ENCODE assay signal across 9 cellular contexts in the genomic region with DNA sequence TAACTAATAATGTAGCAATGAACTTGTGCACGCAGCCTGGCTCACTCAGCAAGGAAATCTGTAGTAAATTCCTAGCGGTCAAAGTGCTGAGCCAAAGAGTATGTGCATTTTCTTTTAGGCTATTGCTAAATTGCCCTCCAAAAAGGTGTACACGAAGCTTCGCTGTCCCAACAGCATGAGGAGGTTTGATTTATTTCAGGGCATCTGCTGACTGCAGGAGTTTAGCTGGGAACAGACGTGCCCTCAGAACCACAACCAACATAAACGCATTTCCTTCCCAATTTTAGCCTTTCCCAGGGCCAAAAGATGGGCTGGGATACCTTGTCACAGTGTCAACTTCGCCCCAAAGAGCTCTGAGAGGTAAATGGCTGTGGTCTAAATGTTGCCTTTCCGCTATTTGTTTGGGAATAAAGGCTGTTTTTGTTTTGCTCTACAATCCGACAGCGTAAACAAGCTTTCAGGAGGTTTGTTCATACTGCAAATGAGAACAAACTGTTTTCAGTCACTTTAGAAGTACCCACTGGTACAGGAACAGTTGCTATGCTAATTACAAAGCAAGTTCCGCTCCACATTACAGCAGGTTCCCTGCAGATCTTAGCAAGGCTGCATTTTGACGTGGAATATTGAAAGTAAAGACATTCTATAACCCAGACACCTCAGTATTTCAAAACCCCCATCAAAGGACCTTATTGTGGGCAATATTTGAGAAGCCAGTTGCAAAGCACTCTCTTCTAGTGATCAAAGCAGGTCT. TPM values are rescaled to one million over a fixed set of nuclear protein-coding genes. Genes with fewer than 3 reads are reported as not detected.
DNase-seq lines count a peak whose midpoint lies in the region; ATAC-seq lines count a peak whose summit lies in the region.
"Had no signal": no experiment of that assay in that cellular context is flagged by ENCODE, and none has a peak within 500 bp of the region (broad histone marks: within the 10 kb centered on the region; RNA-seq: fewer than 3 reads in every experiment).

No MANE protein-coding gene starts in this region.

- H3K4me2 ChIP-seq in BLaER1 treated with 17β-estradiol and CSF1 and Interleukin-3, amounts not matched to agents 10 nM and 100 nM: peak overlapping the region; percentile 73 to 99 (median 95)
- H3K4me2 ChIP-seq in mesendoderm (ENCODE audit: low read length): no peak overlapping the region

- ATAC-seq in GM21619 (IDR thresholded peaks at IDR 0.05; ENCODE audit: unreplicated experiment): no peak
- ATAC-seq in GM18520 (IDR thresholded peaks at IDR 0.05; ENCODE audit: unreplicated experiment): no peak

- no peak overlapping the region for H4K8ac ChIP-seq in mesendoderm (ENCODE audit: low read depth, low read length)

- no CpG with 5 or more reads among the region's 12 CpGs for WGBS in mesendoderm (ENCODE audit: extremely low coverage, insufficient coverage, low lambda C conversion rate)

- peaks cover 0 to 25% (median 13%) of the 10 kb centered on the region in 11 experiments; a peak in 11 of 22 replicates for H4K20me1 ChIP-seq in BLaER1 treated with 17β-estradiol and CSF1 and Interleukin-3, amounts not matched to agents 10 nM and 100 nM

- H3K36me3 ChIP-seq in BLaER1 treated with 17β-estradiol and CSF1 and Interleukin-3, amounts not matched to agents 10 nM and 100 nM: peaks cover 0 to 82% (median 57%) of the 10 kb centered on the region in 11 experiments; a peak in 13 of 22 replicates
- no peaks in the 10 kb centered on the region for H3K36me3 ChIP-seq in mesendoderm (ENCODE audit: control insufficient read depth, insufficient read depth, low read length)

- H3K9ac ChIP-seq in BLaER1 treated with 17β-estradiol and CSF1 and Interleukin-3, amounts not matched to agents 10 nM and 100 nM: peak overlapping the region in 9 of 11 experiments; percentile 9 to 89 (median 48); a peak in 12 of 22 replicates
- H3K9ac ChIP-seq in mesendoderm (ENCODE audit: low read length): no peak overlapping the region

- H3K79me2 ChIP-seq in mesendoderm (ENCODE audit: control insufficient read depth, insufficient read depth, low read length): no peaks in the 10 kb centered on the region

- H3K27ac ChIP-seq in BLaER1 treated with 17β-estradiol and CSF1 and Interleukin-3, amounts not matched to agents 10 nM and 100 nM: peak overlapping the region in 9 of 11 experiments; percentile 0 to 100 (median 73); a peak in 15 of 22 replicates
- H3K27ac ChIP-seq in mesendoderm (ENCODE audit: low read depth, low read length): no peak overlapping the region

- no peaks in the 10 kb centered on the region for H3K79me1 ChIP-seq in mesendoderm (ENCODE audit: low read length)

- H2BK5ac ChIP-seq in mesendoderm (ENCODE audit: low read length): no peak overlapping the region

- H3K4me1 ChIP-seq in BLaER1 treated with 17β-estradiol and CSF1 and Interleukin-3, amounts not matched to agents 10 nM and 100 nM: peaks cover 66 to 94% (median 87%) of the 10 kb centered on the region in 10 experiments
- H3K4me1 ChIP-seq in mesendoderm (ENCODE audit: control insufficient read depth, low read depth, low read length): no peaks in the 10 kb centered on the region

- no peaks in the 10 kb centered on the region for H3K9me3 ChIP-seq in BLaER1 treated with 17β-estradiol and CSF1 and Interleukin-3, amounts not matched to agents 10 nM and 100 nM (replicated peaks in 1 of 11)

- no peak overlapping the region for H3K56ac ChIP-seq in mesendoderm (ENCODE audit: low read length)

- no peak overlapping the region for H2AK5ac ChIP-seq in mesendoderm (ENCODE audit: low read length)

- DNase-seq in Jurkat, Clone E6-1 (ENCODE audit: low read depth, low spot score): no peak
- DNase-seq in cerebellar cortex (ENCODE audit: low spot score): peak; percentile 31
- peak; percentile 62 for DNase-seq in pons (ENCODE audit: low spot score)
- no peak for DNase-seq in mesendoderm
- no peak for DNase-seq in DMS114 treated with DMSO at 0.1 percent for 48 hours (lab: John Stamatoyannopoulos, UW; ENCODE audit: unreplicated experiment)

- H3K18ac ChIP-seq in mesendoderm (ENCODE audit: low read length): no peak overlapping the region

- no peak overlapping the region for H2BK120ac ChIP-seq in mesendoderm (ENCODE audit: low read depth, low read length)

- H3K27me3 ChIP-seq in BLaER1 treated with 17β-estradiol and CSF1 and Interleukin-3, amounts not matched to agents 10 nM and 100 nM: peaks cover 0 to 15% (median 0%) of the 10 kb centered on the region in 11 experiments; a peak in 6 of 22 replicates
- H3K27me3 ChIP-seq in mesendoderm (ENCODE audit: insufficient read depth, low read length, poor library complexity): no peaks in the 10 kb centered on the region

- H3K4ac ChIP-seq in mesendoderm (ENCODE audit: low read depth, low read length): no peak overlapping the region

- no peak overlapping the region for H4K5ac ChIP-seq in mesendoderm (ENCODE audit: low read length)

- H3K4me3 ChIP-seq in BLaER1 treated with 17β-estradiol and CSF1 and Interleukin-3, amounts not matched to agents 10 nM and 100 nM: peak overlapping the region in 3 of 10 experiments; percentile 8 to 33 (median 14); a peak in 2 of 20 replicates
- H3K4me3 ChIP-seq in Jurkat, Clone E6-1 (ENCODE audit: low read length): peak overlapping the region; percentile 31
- H3K4me3 ChIP-seq in mesendoderm (ENCODE audit: low read length): no peak overlapping the region

- no peak overlapping the region for H2BK15ac ChIP-seq in mesendoderm (replicated peaks; ENCODE audit: low read depth)

- H3K23ac ChIP-seq in mesendoderm (ENCODE audit: low read length): no peak overlapping the region

RNA-seq across cellular contexts. Expression of gene VSIR, which starts 16.7 kb away (rescaled TPM):
- polyA plus RNA-seq in Jurkat, Clone E6-1 (2012; ENCODE audit: insufficient read depth, insufficient read length): 8.0 TPM
- 0.01 TPM for polyA plus RNA-seq in mesendoderm (2013, experiment 1 of 2)
- polyA plus RNA-seq in mesendoderm (2013, experiment 2 of 2): 0.07 TPM

RNA-seq across cellular contexts. Expression of gene C10orf105, which starts 37.0 kb away (rescaled TPM):
- not detected for polyA plus RNA-seq in Jurkat, Clone E6-1 (2012; ENCODE audit: insufficient read depth, insufficient read length)
- 0.29 TPM for polyA plus RNA-seq in mesendoderm (2013, experiment 1 of 2)
- 0.25 TPM for polyA plus RNA-seq in mesendoderm (2013, experiment 2 of 2)
- polyA plus RNA-seq: endothelial cell of umbilical vein had no signal

Comparison
In these comparisons a context has a peak if more than half of its experiments do, and no peak if none do; other contexts are left out.
1. DNase-seq: peak in cerebellar cortex (single experiment) and pons (single experiment); none in Jurkat, Clone E6-1 (single experiment), mesendoderm (single experiment) and DMS114 treated with DMSO at 0.1 percent for 48 hours (single experiment).